Comparison of ENCODE assay signal across 8 cellular contexts in the genomic region with DNA sequence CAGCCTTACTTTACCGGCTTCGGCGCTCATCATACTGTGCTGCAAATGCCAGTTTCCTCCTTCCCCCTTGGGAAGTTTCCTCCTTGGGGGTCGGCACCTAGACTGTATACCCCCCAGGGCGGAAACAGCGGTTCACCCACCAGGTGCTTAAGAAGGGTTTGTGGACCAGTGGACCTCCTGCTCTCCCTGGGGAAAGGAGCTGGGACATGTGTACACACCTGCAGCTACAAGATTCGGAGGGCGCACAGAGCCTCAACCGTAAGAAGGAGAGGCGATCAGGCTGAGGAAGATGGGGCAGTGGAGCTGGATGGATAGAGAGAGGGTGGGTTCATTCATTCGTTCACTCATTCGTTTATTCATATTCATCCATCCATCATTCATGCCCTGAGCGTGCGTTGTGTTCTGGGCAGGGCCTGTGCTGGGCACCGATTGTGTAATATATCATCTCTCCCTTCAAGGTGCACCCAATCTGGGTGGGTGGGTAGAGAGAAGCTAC. TPM values are rescaled to one million over a fixed set of nuclear protein-coding genes. Genes with fewer than 3 reads are reported as not detected.
A peak's percentile ranks its signal among the peaks of the same experiment; 100 is the strongest.
DNase-seq lines count a peak whose midpoint lies in the region; ATAC-seq and TF ChIP-seq lines count a peak whose summit lies in the region.

No MANE protein-coding gene starts in this region.

- ATAC-seq in GM21381 (IDR thresholded peaks at IDR 0.05; ENCODE audit: unreplicated experiment), result no peak

- peaks cover 16% of the 10 kb centered on the region for H3F3A ChIP-seq in MM.1S (ENCODE audit: insufficient read depth, low read length)

- H3K36me3 ChIP-seq in BLaER1 treated with 17β-estradiol and CSF1 and Interleukin-3, amounts not matched to agents 10 nM and 100 nM, result peaks cover 0 to 16% (median 5%) of the 10 kb centered on the region in 11 experiments; a peak in 8 of 22 replicates
- H3K36me3 ChIP-seq in MM.1S (replicated peaks; ENCODE audit: insufficient read depth, low read length) (no peaks in the 10 kb centered on the region), ectodermal cell (ENCODE audit: control insufficient read depth, insufficient read depth, low read length) (no peaks in the 10 kb centered on the region), neuron (ENCODE audit: insufficient read depth, low read length) (no peaks in the 10 kb centered on the region)

- H3K79me2 ChIP-seq in MM.1S (ENCODE audit: low read length), result peaks cover 4% of the 10 kb centered on the region; the same call in 1 of the 2 replicates

- no peak for TF ChIP-seq CTCF in MM.1S (IDR thresholded peaks at IDR 0.05; ENCODE audit: low read length)

- H3K9me3 ChIP-seq in BLaER1 treated with 17β-estradiol and CSF1 and Interleukin-3, amounts not matched to agents 10 nM and 100 nM (replicated peaks in 1 of 11), result no peaks in the 10 kb centered on the region
- H3K9me3 ChIP-seq in MM.1S (replicated peaks; ENCODE audit: insufficient read depth, low read length) (no peaks in the 10 kb centered on the region), ectodermal cell (ENCODE audit: control insufficient read depth, low read length) (no peaks in the 10 kb centered on the region), neuron (ENCODE audit: low read length) (no peaks in the 10 kb centered on the region)

- DNase-seq in MM.1S (no peak), SIG-M5 (lab: John Stamatoyannopoulos, UW) (no peak), KBM-7 (no peak), CD1c-positive myeloid dendritic cell (ENCODE audit: extremely low spot score) (no peak)

- peaks cover 41 to 75% (median 65%) of the 10 kb centered on the region in 10 experiments for H3K4me1 ChIP-seq in BLaER1 treated with 17β-estradiol and CSF1 and Interleukin-3, amounts not matched to agents 10 nM and 100 nM
- H3K4me1 ChIP-seq in MM.1S (ENCODE audit: low read length) (peaks cover 8% of the 10 kb centered on the region; the same call in 1 of the 2 replicates), ectodermal cell (ENCODE audit: control insufficient read depth, insufficient read depth, low read length) (no peaks in the 10 kb centered on the region), neuron (ENCODE audit: insufficient read depth, low read length) (peaks cover 21% of the 10 kb centered on the region)

- H3K9me2 ChIP-seq in MM.1S (replicated peaks; ENCODE audit: insufficient read depth, low read length), result no peaks in the 10 kb centered on the region

- in situ Hi-C loops in KBM-7 (cut with MboI; ENCODE audit: low pct_unique_long_range_greater_than_20kb, low sequenced_read_pairs), result no loop called here

- H3K9ac ChIP-seq in BLaER1 treated with 17β-estradiol and CSF1 and Interleukin-3, amounts not matched to agents 10 nM and 100 nM, result peak overlapping the region; percentile 89 to 98 (median 94)
- H3K9ac ChIP-seq in MM.1S (ENCODE audit: low read length), result peak overlapping the region; percentile 68; the same call in 1 of the 2 replicates

- H3K4me2 ChIP-seq in BLaER1 treated with 17β-estradiol and CSF1 and Interleukin-3, amounts not matched to agents 10 nM and 100 nM, result peak overlapping the region; percentile 68 to 96 (median 87)
- peak overlapping the region; percentile 76; the same call in 1 of the 2 replicates for H3K4me2 ChIP-seq in MM.1S (ENCODE audit: low read depth, low read length)

- H2AFZ ChIP-seq in MM.1S (ENCODE audit: low read length) (peak overlapping the region; percentile 86), neuron (ENCODE audit: low read depth, low read length) (peak overlapping the region; percentile 57)

- peak overlapping the region; percentile 88 to 96 (median 92); a peak in 21 of 22 replicates for H3K27ac ChIP-seq in BLaER1 treated with 17β-estradiol and CSF1 and Interleukin-3, amounts not matched to agents 10 nM and 100 nM
- H3K27ac ChIP-seq in MM.1S (ENCODE audit: low read length) (0 out of 2 replicates have a peak overlapping the region, but pooled peaks have one; percentile 25), ectodermal cell (ENCODE audit: insufficient read depth, low read depth, low read length, poor library complexity, severe bottlenecking) (no peak overlapping the region)

- H4K20me1 ChIP-seq in BLaER1 treated with 17β-estradiol and CSF1 and Interleukin-3, amounts not matched to agents 10 nM and 100 nM, result peaks cover 0 to 7% (median 0%) of the 10 kb centered on the region in 11 experiments; a peak in 4 of 22 replicates
- no peaks in the 10 kb centered on the region for H4K20me1 ChIP-seq in MM.1S (ENCODE audit: insufficient read depth, low read length)

- H3K27me3 ChIP-seq in BLaER1 treated with 17β-estradiol and CSF1 and Interleukin-3, amounts not matched to agents 10 nM and 100 nM, result no peaks in the 10 kb centered on the region
- H3K27me3 ChIP-seq in MM.1S (replicated peaks; ENCODE audit: insufficient read depth, low read length) (no peaks in the 10 kb centered on the region), ectodermal cell (ENCODE audit: control insufficient read depth, insufficient read depth, low read length, poor library complexity, severe bottlenecking) (peaks cover 13% of the 10 kb centered on the region), neuron (ENCODE audit: insufficient read depth, low read length) (no peaks in the 10 kb centered on the region)

- WGBS in ectodermal cell, 2 experiments, result 91 to 92% methylated on average over 13 to 15 of the region's 15 CpGs

- H3K4me3 ChIP-seq in BLaER1 treated with 17β-estradiol and CSF1 and Interleukin-3, amounts not matched to agents 10 nM and 100 nM, result peak overlapping the region; percentile 86 to 99 (median 94)
- H3K4me3 ChIP-seq in MM.1S (ENCODE audit: low read length), result peak overlapping the region; percentile 69
- peak overlapping the region; percentile 85 for H3K4me3 ChIP-seq in ectodermal cell (ENCODE audit: insufficient read depth, low read depth, low read length)
- peak overlapping the region; percentile 80 for H3K4me3 ChIP-seq in neuron (ENCODE audit: low read length)

RNA-seq across cellular contexts. Expression of a gene that starts 0.7 kb away (rescaled TPM):
- 16.8 TPM for polyA plus RNA-seq in ectodermal cell (2013, experiment 1 of 4)
- 21.8 TPM for polyA plus RNA-seq in ectodermal cell (2013, experiment 2 of 4)
- 13.8 TPM for polyA plus RNA-seq in ectodermal cell (2013, experiment 3 of 4)
- 14.8 TPM for polyA plus RNA-seq in ectodermal cell (2013, experiment 4 of 4)

RNA-seq across cellular contexts. Expression of a gene that starts 13.9 kb away (rescaled TPM):
- polyA plus RNA-seq in ectodermal cell (2013, experiment 1 of 4), result 10.7 TPM
- polyA plus RNA-seq in ectodermal cell (2013, experiment 2 of 4), result 15.5 TPM
- polyA plus RNA-seq in ectodermal cell (2013, experiment 3 of 4), result 8.1 TPM
- 10.1 TPM for polyA plus RNA-seq in ectodermal cell (2013, experiment 4 of 4)

RNA-seq across cellular contexts. Expression of a gene that starts 43.9 kb away (rescaled TPM):
- 38.4 TPM for polyA plus RNA-seq in ectodermal cell (2013, experiment 1 of 4)
- 40.4 TPM for polyA plus RNA-seq in ectodermal cell (2013, experiment 2 of 4)
- polyA plus RNA-seq in ectodermal cell (2013, experiment 3 of 4), result 36.1 TPM
- 32.0 TPM for polyA plus RNA-seq in ectodermal cell (2013, experiment 4 of 4)

RNA-seq across cellular contexts. Expression of a gene that starts 43.9 kb away (rescaled TPM):
- 14.3 TPM for polyA plus RNA-seq in ectodermal cell (2013, experiment 1 of 4)
- 16.1 TPM for polyA plus RNA-seq in ectodermal cell (2013, experiment 2 of 4)
- polyA plus RNA-seq in ectodermal cell (2013, experiment 3 of 4), result 12.4 TPM
- 10.6 TPM for polyA plus RNA-seq in ectodermal cell (2013, experiment 4 of 4)
